ENCODE assay signal across 9 cellular contexts in genomic region chr2:11945139-11946126, GRCh38.
A peak's percentile ranks its signal among the peaks of the same experiment; 100 is the strongest.
DNase-seq lines count a peak whose midpoint lies in the region; ATAC-seq and TF ChIP-seq lines count a peak whose summit lies in the region.
"Had no signal": no experiment of that assay in that cellular context is flagged by ENCODE, and none has a peak within 500 bp of the region (broad histone marks: within the 10 kb centered on the region; RNA-seq: fewer than 3 reads in every experiment).

No MANE protein-coding gene starts in this region.

- H3K9me3 ChIP-seq in Loucy (ENCODE audit: insufficient read depth, low read depth, low read length): no peaks in the 10 kb centered on the region
- H3K9me3 ChIP-seq in upper lobe of left lung: no peaks in the 10 kb centered on the region

- peak; percentile 30 for DNase-seq in kidney tubule cell (ENCODE audit: low spot score)
- DNase-seq in upper lobe of left lung: no peak
- no peak for DNase-seq in NCI-H226
- no peak for DNase-seq in NCI-H1092 treated with DMSO at 0.1 percent for 48 hours (lab: John Stamatoyannopoulos, UW)
- no peak for DNase-seq in SK-N-DZ (ENCODE audit: low spot score)
- DNase-seq: erythroblast had no signal

- H3K4me1 ChIP-seq in Loucy (ENCODE audit: insufficient read depth, low read length, poor library complexity, severe bottlenecking): peaks cover 24% of the 10 kb centered on the region
- no peaks in the 10 kb centered on the region for H3K4me1 ChIP-seq in upper lobe of left lung

- peak overlapping the region; percentile 80; the same call in 1 of the 2 replicates for H2AFZ ChIP-seq in Loucy (ENCODE audit: low read length)

- TF ChIP-seq CTCF in Loucy (conservative IDR thresholded peaks at IDR 0.05; ENCODE audit: low read length): no peak
- no peak for TF ChIP-seq CTCF in upper lobe of left lung (IDR thresholded peaks at IDR 0.05)

- H3K9ac ChIP-seq in Loucy (ENCODE audit: low read depth, low read length, poor library complexity, severe bottlenecking): no peak overlapping the region

- no peaks in the 10 kb centered on the region for H4K20me1 ChIP-seq in Loucy (ENCODE audit: insufficient read depth, low read length, poor library complexity, severe bottlenecking)

- H3K27me3 ChIP-seq in Loucy (ENCODE audit: insufficient read depth, low read length, poor library complexity, severe bottlenecking): no peaks in the 10 kb centered on the region
- no peaks in the 10 kb centered on the region for H3K27me3 ChIP-seq in upper lobe of left lung

- WGBS in upper lobe of left lung, 2 donors: 57 to 70% methylated on average over 5 of the region's 5 CpGs

- peak overlapping the region; percentile 35 for H3K4me2 ChIP-seq in Loucy (ENCODE audit: low read depth, low read length, poor library complexity, severe bottlenecking)

- H3K79me2 ChIP-seq in Loucy (ENCODE audit: insufficient read depth, low read length): no peaks in the 10 kb centered on the region

- no peak overlapping the region for H3K4me3 ChIP-seq in Loucy (ENCODE audit: low read length, poor library complexity, severe bottlenecking)
- no peak overlapping the region for H3K4me3 ChIP-seq in upper lobe of left lung

- no peaks in the 10 kb centered on the region for H3K9me2 ChIP-seq in Loucy (replicated peaks; ENCODE audit: low read depth, low read length)

- TF ChIP-seq EP300 in upper lobe of left lung (IDR thresholded peaks at IDR 0.05): no peak

- H3F3A ChIP-seq in Loucy (ENCODE audit: low read depth): no peaks in the 10 kb centered on the region

- ATAC-seq in GM18520 (IDR thresholded peaks at IDR 0.05; ENCODE audit: unreplicated experiment) (peak; percentile 89), GM21825 (IDR thresholded peaks at IDR 0.05; ENCODE audit: unreplicated experiment) (peak; percentile 91), upper lobe of left lung (ENCODE audit: low FRiP score in 2 of 2) (no peak)

- no peak overlapping the region for H3K27ac ChIP-seq in upper lobe of left lung

- TF ChIP-seq POLR2A in upper lobe of left lung (IDR thresholded peaks at IDR 0.05): no peak

- H3K36me3 ChIP-seq in Loucy (ENCODE audit: insufficient read depth, low read length): no peaks in the 10 kb centered on the region
- no peaks in the 10 kb centered on the region for H3K36me3 ChIP-seq in upper lobe of left lung

Comparison
In these comparisons a context has a peak if more than half of its experiments do, and no peak if none do; other contexts are left out.
1. ATAC-seq: peak in GM18520 (single experiment) and GM21825 (single experiment); none in upper lobe of left lung (0 of 2).